ENCODE assay signal across 8 cellular contexts in the genomic region with DNA sequence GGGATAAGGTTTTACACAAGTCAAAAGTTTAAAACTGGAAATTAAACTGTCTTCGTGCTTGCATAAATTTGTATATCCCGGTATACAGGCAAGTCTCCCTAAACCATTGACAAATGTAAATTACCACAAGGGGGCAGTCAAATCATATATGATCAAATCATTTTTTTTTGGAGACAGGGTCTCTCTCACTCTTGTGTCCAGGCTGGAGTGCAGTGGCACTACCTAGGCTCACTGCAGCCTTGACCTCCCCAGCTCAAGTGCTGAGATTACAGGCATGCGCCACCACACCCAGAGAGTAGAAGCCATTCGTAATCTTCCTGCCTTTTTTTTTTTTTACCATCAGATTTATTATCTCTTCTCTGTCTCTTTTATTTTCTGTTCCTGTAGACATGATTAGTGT. TPM values are rescaled to one million over a fixed set of nuclear protein-coding genes. Genes with fewer than 3 reads are reported as not detected.
DNase-seq lines count a peak whose midpoint lies in the region; ATAC-seq and TF ChIP-seq lines count a peak whose summit lies in the region.

No MANE protein-coding gene starts in this region.

- H3K36me3 Mint-ChIP-seq in MCF 10A (ENCODE audit: insufficient read depth, unreplicated experiment), result peaks cover 31% of the 10 kb centered on the region

- intact Hi-C loops in MCF 10A (cut with micrococcal nuclease), result loop anchor here (1.0 to 2.0 kb wide), 4 partner anchors 16 to 161 kb away; no protein-coding TSS in a partner anchor
- intact Hi-C loops in vagina (cut with DNase I), result no loop called here

- H3K9me3 ChIP-seq in AG04450 (ENCODE audit: control insufficient read depth, insufficient read depth, low read length) (no peaks in the 10 kb centered on the region), vagina (no peaks in the 10 kb centered on the region)

- POLR2A ChIA-PET in AG04450 (lab: Yijun Ruan, JAX) (no interaction called here), MCF 10A (lab: Yijun Ruan, JAX) (interaction anchor here (1.7 kb wide), 1 partner anchor 19 kb away, joined by 4 read pairs; a partner anchor contains a TSS)

- no peaks in the 10 kb centered on the region for H3K4me1 ChIP-seq in vagina

- CTCF ChIA-PET in AG04450 (lab: Charles Lee), result interaction anchor here (0.6 to 3.7 kb wide), 24 partner anchors 9 to 852 kb away, joined by 3 to 37 read pairs (median 4); a partner anchor contains a TSS
- CTCF ChIA-PET in MCF 10A (lab: Yijun Ruan, JAX), result interaction anchor here (0.6 to 3.4 kb wide), 11 partner anchors 10 to 161 kb away, joined by 3 to 26 read pairs (median 4); no protein-coding TSS in a partner anchor

- H3K27me3 Mint-ChIP-seq in MCF 10A (ENCODE audit: insufficient read depth, unreplicated experiment), result no peaks in the 10 kb centered on the region

- TF ChIP-seq CTCF in AG04450 (IDR thresholded peaks at IDR 0.05; ENCODE audit: low read depth, low read length) (peak; percentile 64), GM06990 (IDR thresholded peaks at IDR 0.05; ENCODE audit: insufficient read depth, low read length, poor library complexity, severe bottlenecking) (peak; percentile 39), MCF 10A (IDR thresholded peaks at IDR 0.05; ENCODE audit: unreplicated experiment) (peak; percentile 46), vagina (IDR thresholded peaks at IDR 0.05) (peak; percentile 28 to 45 (median 33))

- no peak overlapping the region for H3K4me3 Mint-ChIP-seq in MCF 10A (ENCODE audit: unreplicated experiment)

- no peak overlapping the region for H3K27ac Mint-ChIP-seq in MCF 10A (ENCODE audit: low read depth, unreplicated experiment)

- H3K27me3 ChIP-seq in AG04450 (ENCODE audit: control insufficient read depth, insufficient read depth, low read length) (no peaks in the 10 kb centered on the region), GM06990 (replicated peaks; ENCODE audit: control insufficient read depth, insufficient read depth, low read length) (no peaks in the 10 kb centered on the region), vagina (no peaks in the 10 kb centered on the region)

- peaks cover 10% of the 10 kb centered on the region for H3K36me3 ChIP-seq in GM06990 (ENCODE audit: control insufficient read depth, insufficient read depth, low read length)
- no peaks in the 10 kb centered on the region for H3K36me3 ChIP-seq in vagina

- ATAC-seq in HG03108 (IDR thresholded peaks at IDR 0.05; ENCODE audit: unreplicated experiment), result no peak
- ATAC-seq in GM18861 (IDR thresholded peaks at IDR 0.05; ENCODE audit: unreplicated experiment), result no peak

- no peak for TF ChIP-seq POLR2A in vagina (IDR thresholded peaks at IDR 0.05)

- no peak overlapping the region for H3K4me3 ChIP-seq in AG04450 (ENCODE audit: low read depth, low read length)
- H3K4me3 ChIP-seq in GM06990 (replicated peaks; ENCODE audit: low read depth, low read length), result no peak overlapping the region
- no peak overlapping the region for H3K4me3 ChIP-seq in vagina

- H3K27ac ChIP-seq in AG04450 (ENCODE audit: low read depth, low read length) (no peak overlapping the region), vagina (no peak overlapping the region)

- DNase-seq in AG04450 (ENCODE audit: low read depth, low spot score) (peak; percentile 21), GM06990 (ENCODE audit: extremely low read depth, insufficient read length) (no peak), NCI-H460 (ENCODE audit: extremely low read depth, low read depth) (peak; percentile 67), MCF 10A (ENCODE audit: unreplicated experiment) (peak; percentile 61), left kidney (ENCODE audit: low read depth, low spot score) (peak; percentile 73), vagina (ENCODE audit: extremely low spot score in 2 of 2) (no peak)

- H3K4me1 Mint-ChIP-seq in MCF 10A (ENCODE audit: insufficient read depth, unreplicated experiment), result peaks cover 6% of the 10 kb centered on the region

- no TSS peak for BruUV-seq in MCF 10A (replicated peaks; lab: Mats Ljungman, UMichigan)

- H3K9me3 Mint-ChIP-seq in MCF 10A (ENCODE audit: unreplicated experiment), result no peaks in the 10 kb centered on the region

RNA-seq across cellular contexts. Expression of a gene that starts 18.5 kb away (rescaled TPM):
- 28.2 and 53.5 TPM in 2 replicates for polyA plus RNA-seq in AG04450 (2011; rRNA removed)
- 12.0 and 28.1 TPM in 2 replicates for polyA minus RNA-seq in AG04450 (2011; rRNA and poly(A)+ RNA removed)
- total RNA-seq in NCI-H460 (2014; rRNA removed; shearing (Covaris generic)), result 272 and 315 TPM in 2 replicates
- 150 and 253 TPM in 2 replicates for polyA plus RNA-seq in NCI-H460 (2014; cell fraction: nucleus; rRNA removed)
- total RNA-seq in MCF 10A (2022) (100 and 151 TPM in 2 replicates), vagina (16.9 TPM)

RNA-seq across cellular contexts. Expression of a gene that starts 34.6 kb away (rescaled TPM):
- 0.41 and 0.97 TPM in 2 replicates for polyA plus RNA-seq in AG04450 (2011; rRNA removed)
- 0.39 TPM in 1 of 2 replicates, not detected in the other for polyA minus RNA-seq in AG04450 (2011; rRNA and poly(A)+ RNA removed)
- total RNA-seq in NCI-H460 (2014; rRNA removed; shearing (Covaris generic)), result not detected in 2 replicates
- not detected in 2 replicates for polyA plus RNA-seq in NCI-H460 (2014; cell fraction: nucleus; rRNA removed)
- total RNA-seq in MCF 10A (2022) (not detected in 2 replicates), vagina (12.0 TPM)

RNA-seq across cellular contexts. Expression of a gene that starts 44.1 kb away (rescaled TPM):
- 1,026 and 1,343 TPM in 2 replicates for polyA plus RNA-seq in AG04450 (2011; rRNA removed)
- 782 and 1,005 TPM in 2 replicates for polyA minus RNA-seq in AG04450 (2011; rRNA and poly(A)+ RNA removed)
- 7.2 and 10.8 TPM in 2 replicates for total RNA-seq in NCI-H460 (2014; rRNA removed; shearing (Covaris generic))
- polyA plus RNA-seq in NCI-H460 (2014; cell fraction: nucleus; rRNA removed), result 4.7 and 5.4 TPM in 2 replicates
- 6.5 and 14.4 TPM in 2 replicates for total RNA-seq in MCF 10A (2022)
- total RNA-seq in vagina, result 700 TPM

Comparison
In these comparisons a context has a peak if more than half of its experiments do, and no peak if none do; other contexts are left out.
1. DNase-seq: peak in AG04450 (single experiment), NCI-H460 (single experiment), MCF 10A (single experiment) and left kidney (single experiment); none in GM06990 (single experiment) and vagina (0 of 2).
2. RNA of a gene that starts 34.6 kb away (total RNA-seq): 12.0 TPM in vagina (single experiment); not detected in NCI-H460 and not detected in MCF 10A; every median in the first group is over 10 times any median in the second.
3. RNA of a gene that starts 44.1 kb away (total RNA-seq): 700 TPM in vagina (single experiment); 7.2 to 10.8 TPM in NCI-H460 and 6.5 to 14.4 TPM in MCF 10A; every median in the first group is over 10 times any median in the second.
4. Peak in every context shown above with its lines, with median percentiles within 50 percentile points of each other: CTCF ChIP-seq.